In genomic region chr22:30602049-30602448, GRCh38 we compare ENCODE assay signal across 9 cellular contexts. TPM values are rescaled to one million over a fixed set of nuclear protein-coding genes. Genes with fewer than 3 reads are reported as not detected.
DNase-seq lines count a peak whose midpoint lies in the region; ATAC-seq and TF ChIP-seq lines count a peak whose summit lies in the region.
"Had no signal": no experiment of that assay in that cellular context is flagged by ENCODE, and none has a peak within 500 bp of the region (broad histone marks: within the 10 kb centered on the region; RNA-seq: fewer than 3 reads in every experiment).

No MANE protein-coding gene starts in this region.

- WGBS in endodermal cell (ENCODE audit: insufficient coverage in 1 of 2, insufficient read length in 1 of 2), 2 experiments: 76 to 80% methylated on average over 1 to 3 of the region's 3 CpGs

- no peak overlapping the region for H3K27ac Mint-ChIP-seq in endodermal cell
- H3K27ac Mint-ChIP-seq: stimulated activated naive B cell treated with anti-CD40 and anti-IgM and Interleukin-4, amounts not matched to agents 10 μg/mL and 1 μg/mL and 100 μg/mL, for 72 hours had no signal

- TF ChIP-seq CTCF in GM12865 (IDR thresholded peaks at IDR 0.05; ENCODE audit: insufficient read depth, low read depth, low read length, missing control alignments): peak; percentile 38
- peak; percentile 68 for TF ChIP-seq CTCF in OCI-LY7 (conservative IDR thresholded peaks at IDR 0.05; ENCODE audit: low read length)
- peak; percentile 75 for TF ChIP-seq CTCF in endodermal cell (conservative IDR thresholded peaks at IDR 0.05)

- H3K4me1 ChIP-seq in OCI-LY7 (ENCODE audit: insufficient read depth, low read length, poor library complexity, severe bottlenecking) (peaks cover 19% of the 10 kb centered on the region), endodermal cell (ENCODE audit: control insufficient read depth, insufficient read depth, low read length) (peaks cover 4% of the 10 kb centered on the region)

- no peaks in the 10 kb centered on the region for H3K79me2 ChIP-seq in OCI-LY7 (ENCODE audit: insufficient read depth, low read depth, low read length)

- no peak overlapping the region for H3K4me3 ChIP-seq in GM12865 (ENCODE audit: low read depth, low read length)
- no peak overlapping the region for H3K4me3 ChIP-seq in OCI-LY7 (ENCODE audit: low read depth, low read length, poor library complexity, severe bottlenecking)
- H3K4me3 ChIP-seq in endodermal cell (ENCODE audit: low read length): no peak overlapping the region

- H2AFZ ChIP-seq in OCI-LY7 (ENCODE audit: low read length): no peak overlapping the region

- H3K9me3 Mint-ChIP-seq in endodermal cell: peaks cover 7% of the 10 kb centered on the region
- H3K9me3 Mint-ChIP-seq: stimulated activated naive B cell treated with anti-CD40 and anti-IgM and Interleukin-4, amounts not matched to agents 10 μg/mL and 1 μg/mL and 100 μg/mL, for 72 hours had no signal

- H3K4me2 ChIP-seq in OCI-LY7 (ENCODE audit: low read length): no peak overlapping the region

- H3K27ac ChIP-seq in OCI-LY7 (ENCODE audit: low read depth, low read length, poor library complexity, severe bottlenecking) (no peak overlapping the region), endodermal cell (ENCODE audit: low read depth, low read length) (no peak overlapping the region)

- no peaks in the 10 kb centered on the region for H3K9me2 ChIP-seq in OCI-LY7 (ENCODE audit: insufficient read depth, low read length)

- POLR2A ChIA-PET in OCI-LY7 (lab: Charles Lee): interaction anchor here (0.7 to 1.6 kb wide), 2 partner anchors 11 to 555 kb away, joined by 3 to 5 read pairs; partner anchors contain the start of gene PES1

- no peaks in the 10 kb centered on the region for H3K27me3 ChIP-seq in endodermal cell (ENCODE audit: control insufficient read depth, insufficient read depth, low read length, poor library complexity, severe bottlenecking)

- no peak overlapping the region for H3K4me3 Mint-ChIP-seq in endodermal cell
- H3K4me3 Mint-ChIP-seq: stimulated activated naive B cell treated with anti-CD40 and anti-IgM and Interleukin-4, amounts not matched to agents 10 μg/mL and 1 μg/mL and 100 μg/mL, for 72 hours had no signal

- intact Hi-C loops in OCI-LY7 (cut with micrococcal nuclease; ENCODE audit: unreplicated experiment): no loop called here

- no TSS peak for BruUV-seq in OCI-LY7 (replicated peaks; lab: Mats Ljungman, UMichigan)

- DNase-seq in A172 (ENCODE audit: low spot score): peak; percentile 21
- DNase-seq in GM12865 (ENCODE audit: low read depth): peak; percentile 65
- DNase-seq in OCI-LY7 (ENCODE audit: low spot score): peak; percentile 49
- peak; percentile 67 for DNase-seq in endodermal cell
- no peak for DNase-seq in dedifferentiated amniotic fluid mesenchymal stem cell (ENCODE audit: extremely low spot score)
- DNase-seq in NCI-H510A (lab: John Stamatoyannopoulos, UW): no peak
- DNase-seq: stimulated activated naive B cell treated with anti-CD40 and anti-IgM and Interleukin-4, amounts not matched to agents 10 μg/mL and 1 μg/mL and 100 μg/mL, for 72 hours had no signal

- H3K36me3 ChIP-seq in OCI-LY7 (ENCODE audit: insufficient read depth, low read length): no peaks in the 10 kb centered on the region
- H3K36me3 ChIP-seq in endodermal cell (ENCODE audit: control insufficient read depth, insufficient read depth, low read length): no peaks in the 10 kb centered on the region

- H3K4me1 Mint-ChIP-seq in endodermal cell: peaks cover 18% of the 10 kb centered on the region

- H3K9me3 ChIP-seq in OCI-LY7 (ENCODE audit: low read length): no peaks in the 10 kb centered on the region
- H3K9me3 ChIP-seq in endodermal cell (ENCODE audit: control insufficient read depth, low read length): no peaks in the 10 kb centered on the region

- ATAC-seq in HG02588 (IDR thresholded peaks at IDR 0.05; ENCODE audit: unreplicated experiment): no peak
- no peak for ATAC-seq in HG03378 (IDR thresholded peaks at IDR 0.05; ENCODE audit: unreplicated experiment)

- no peaks in the 10 kb centered on the region for H3K27me3 Mint-ChIP-seq in endodermal cell (ENCODE audit: insufficient read depth)

- no peaks in the 10 kb centered on the region for H4K20me1 ChIP-seq in OCI-LY7 (ENCODE audit: insufficient read depth, low read length)

- H3K36me3 Mint-ChIP-seq in endodermal cell (ENCODE audit: low read depth): peaks cover 8% of the 10 kb centered on the region
- H3K36me3 Mint-ChIP-seq: stimulated activated naive B cell treated with anti-CD40 and anti-IgM and Interleukin-4, amounts not matched to agents 10 μg/mL and 1 μg/mL and 100 μg/mL, for 72 hours had no signal

- H3K9ac ChIP-seq in endodermal cell (ENCODE audit: extremely low read depth, low read length, poor library complexity, severe bottlenecking): no peak overlapping the region

- CTCF ChIA-PET in OCI-LY7 (lab: Charles Lee; ENCODE audit: unreplicated experiment): no interaction called here

RNA-seq across cellular contexts. Expression of gene TCN2, which starts 4.9 kb away (rescaled TPM):
- total RNA-seq in A172 (2014; rRNA removed; shearing (Covaris generic)): 6.1 and 6.6 TPM in 2 replicates
- total RNA-seq in OCI-LY7 (2014; rRNA removed; shearing (Covaris generic)): 0.23 TPM in 1 of 2 replicates, not detected in the other
- 3.4 and 3.8 TPM in 2 replicates for total RNA-seq in OCI-LY7 (2022)
- 10 to 100 TPM; 71.8 to 73.6 TPM for total RNA-seq in endodermal cell
- polyA plus RNA-seq in endodermal cell (2013, experiment 1 of 2): 42.4 TPM
- polyA plus RNA-seq in endodermal cell (2013, experiment 2 of 2): 38.7 TPM

RNA-seq across cellular contexts. Expression of gene PES1, which starts 10.3 kb away (rescaled TPM):
- 72.1 and 77.8 TPM in 2 replicates for total RNA-seq in A172 (2014; rRNA removed; shearing (Covaris generic))
- total RNA-seq in OCI-LY7 (2014; rRNA removed; shearing (Covaris generic)): 78.2 and 83.4 TPM in 2 replicates
- total RNA-seq in OCI-LY7 (2022) (78.5 and 107 TPM in 2 replicates), endodermal cell (10 to 100 TPM; 78.7 to 90.2 TPM)
- 55.6 TPM for polyA plus RNA-seq in endodermal cell (2013, experiment 1 of 2)
- 52.0 TPM for polyA plus RNA-seq in endodermal cell (2013, experiment 2 of 2)

RNA-seq across cellular contexts. Expression of gene GAL3ST1, which starts 27.6 kb away (rescaled TPM):
- total RNA-seq in A172 (2014; rRNA removed; shearing (Covaris generic)): 0.38 TPM in 1 of 2 replicates, not detected in the other
- not detected in 2 replicates for total RNA-seq in OCI-LY7 (2014; rRNA removed; shearing (Covaris generic))
- not detected in 2 replicates for total RNA-seq in OCI-LY7 (2022)
- total RNA-seq in endodermal cell: 10 to 100 TPM; 26.4 to 28.3 TPM
- 9.8 TPM for polyA plus RNA-seq in endodermal cell (2013, experiment 1 of 2)
- 10.4 TPM for polyA plus RNA-seq in endodermal cell (2013, experiment 2 of 2)

RNA-seq across cellular contexts. Expression of gene SLC35E4, which starts 33.5 kb away (rescaled TPM):
- 8.1 and 9.1 TPM in 2 replicates for total RNA-seq in A172 (2014; rRNA removed; shearing (Covaris generic))
- total RNA-seq in OCI-LY7 (2014; rRNA removed; shearing (Covaris generic)): 3.0 and 4.0 TPM in 2 replicates
- total RNA-seq in OCI-LY7 (2022) (2.3 and 3.0 TPM in 2 replicates), endodermal cell (1 to 10 TPM; 2.3 to 3.9 TPM)
- 2.4 TPM for polyA plus RNA-seq in endodermal cell (2013, experiment 1 of 2)
- 2.1 TPM for polyA plus RNA-seq in endodermal cell (2013, experiment 2 of 2)

RNA-seq across cellular contexts. Expression of gene SEC14L6, which starts 55.5 kb away (rescaled TPM):
- not detected in 2 replicates for total RNA-seq in A172 (2014; rRNA removed; shearing (Covaris generic))
- not detected in 2 replicates for total RNA-seq in OCI-LY7 (2014; rRNA removed; shearing (Covaris generic))
- total RNA-seq in OCI-LY7 (2022): not detected in 2 replicates
- 1 to 10 TPM; 1.6 to 2.1 TPM for total RNA-seq in endodermal cell
- polyA plus RNA-seq in endodermal cell (2013, experiment 1 of 2): 1.3 TPM
- 1.2 TPM for polyA plus RNA-seq in endodermal cell (2013, experiment 2 of 2)

Comparison
In these comparisons a context has a peak if more than half of its experiments do, and no peak if none do; other contexts are left out.
1. DNase-seq: peak in A172 (single experiment), GM12865 (single experiment), OCI-LY7 (single experiment) and endodermal cell (single experiment); none in dedifferentiated amniotic fluid mesenchymal stem cell (single experiment) and NCI-H510A (single experiment).
2. RNA of gene GAL3ST1, which starts 27.6 kb away (total RNA-seq): 26.4 to 28.3 TPM in endodermal cell; not detected in OCI-LY7 and 0.38 TPM in A172; every median in the first group is over 10 times any median in the second.
3. Peak in every context shown above with its lines, with median percentiles within 50 percentile points of each other: CTCF ChIP-seq.